1 cellular context compared by ENCODE assay signal in the genomic region with DNA sequence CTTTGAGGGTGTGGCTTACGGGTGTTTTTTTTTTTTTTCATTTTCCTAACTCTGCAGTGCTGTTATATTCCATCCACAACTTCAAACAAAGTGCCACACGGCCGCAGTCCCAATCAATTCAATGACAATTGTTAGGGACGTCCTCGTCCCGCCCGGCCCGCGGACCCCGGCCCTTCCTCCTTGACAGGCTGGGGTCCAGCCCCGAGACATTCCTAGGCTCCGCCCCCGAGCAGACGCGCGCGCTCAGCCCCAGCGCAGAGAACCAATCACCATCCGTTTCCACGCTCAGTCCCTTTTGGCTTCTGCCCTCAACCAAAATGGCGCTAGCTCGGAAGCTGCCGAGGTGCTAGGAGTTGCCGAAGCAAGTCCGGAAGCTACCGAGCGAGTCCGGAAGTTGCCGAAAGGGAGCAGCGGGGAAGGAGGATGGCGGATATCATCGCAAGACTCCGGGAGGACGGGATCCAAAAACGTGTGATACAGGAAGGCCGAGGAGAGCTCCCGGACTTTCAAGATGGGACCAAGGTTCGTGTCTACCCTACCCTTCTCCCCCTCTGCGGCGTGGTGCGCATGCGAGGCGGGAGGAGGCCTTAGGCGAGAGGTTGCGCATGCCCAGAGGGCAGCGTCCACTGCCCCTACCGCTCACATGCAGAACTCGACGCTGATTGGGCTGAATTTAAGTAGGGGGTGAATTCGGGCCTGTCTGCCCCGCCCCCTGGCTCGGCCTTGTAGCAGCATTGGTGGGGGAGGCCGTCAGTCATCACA.
TF ChIP-seq lines count a peak whose summit lies in the region.

A gene (plus strand): TSS at position 291 of the 762 bp plus-strand sequence. CDS start 133 bp downstream, at position 424.

TF ChIP-seq in GM23338, 12 proteins besides CTCF, POLR2A, EP300 and RAD21 (continued from another document):
- TF ChIP-seq, protein P1, sequence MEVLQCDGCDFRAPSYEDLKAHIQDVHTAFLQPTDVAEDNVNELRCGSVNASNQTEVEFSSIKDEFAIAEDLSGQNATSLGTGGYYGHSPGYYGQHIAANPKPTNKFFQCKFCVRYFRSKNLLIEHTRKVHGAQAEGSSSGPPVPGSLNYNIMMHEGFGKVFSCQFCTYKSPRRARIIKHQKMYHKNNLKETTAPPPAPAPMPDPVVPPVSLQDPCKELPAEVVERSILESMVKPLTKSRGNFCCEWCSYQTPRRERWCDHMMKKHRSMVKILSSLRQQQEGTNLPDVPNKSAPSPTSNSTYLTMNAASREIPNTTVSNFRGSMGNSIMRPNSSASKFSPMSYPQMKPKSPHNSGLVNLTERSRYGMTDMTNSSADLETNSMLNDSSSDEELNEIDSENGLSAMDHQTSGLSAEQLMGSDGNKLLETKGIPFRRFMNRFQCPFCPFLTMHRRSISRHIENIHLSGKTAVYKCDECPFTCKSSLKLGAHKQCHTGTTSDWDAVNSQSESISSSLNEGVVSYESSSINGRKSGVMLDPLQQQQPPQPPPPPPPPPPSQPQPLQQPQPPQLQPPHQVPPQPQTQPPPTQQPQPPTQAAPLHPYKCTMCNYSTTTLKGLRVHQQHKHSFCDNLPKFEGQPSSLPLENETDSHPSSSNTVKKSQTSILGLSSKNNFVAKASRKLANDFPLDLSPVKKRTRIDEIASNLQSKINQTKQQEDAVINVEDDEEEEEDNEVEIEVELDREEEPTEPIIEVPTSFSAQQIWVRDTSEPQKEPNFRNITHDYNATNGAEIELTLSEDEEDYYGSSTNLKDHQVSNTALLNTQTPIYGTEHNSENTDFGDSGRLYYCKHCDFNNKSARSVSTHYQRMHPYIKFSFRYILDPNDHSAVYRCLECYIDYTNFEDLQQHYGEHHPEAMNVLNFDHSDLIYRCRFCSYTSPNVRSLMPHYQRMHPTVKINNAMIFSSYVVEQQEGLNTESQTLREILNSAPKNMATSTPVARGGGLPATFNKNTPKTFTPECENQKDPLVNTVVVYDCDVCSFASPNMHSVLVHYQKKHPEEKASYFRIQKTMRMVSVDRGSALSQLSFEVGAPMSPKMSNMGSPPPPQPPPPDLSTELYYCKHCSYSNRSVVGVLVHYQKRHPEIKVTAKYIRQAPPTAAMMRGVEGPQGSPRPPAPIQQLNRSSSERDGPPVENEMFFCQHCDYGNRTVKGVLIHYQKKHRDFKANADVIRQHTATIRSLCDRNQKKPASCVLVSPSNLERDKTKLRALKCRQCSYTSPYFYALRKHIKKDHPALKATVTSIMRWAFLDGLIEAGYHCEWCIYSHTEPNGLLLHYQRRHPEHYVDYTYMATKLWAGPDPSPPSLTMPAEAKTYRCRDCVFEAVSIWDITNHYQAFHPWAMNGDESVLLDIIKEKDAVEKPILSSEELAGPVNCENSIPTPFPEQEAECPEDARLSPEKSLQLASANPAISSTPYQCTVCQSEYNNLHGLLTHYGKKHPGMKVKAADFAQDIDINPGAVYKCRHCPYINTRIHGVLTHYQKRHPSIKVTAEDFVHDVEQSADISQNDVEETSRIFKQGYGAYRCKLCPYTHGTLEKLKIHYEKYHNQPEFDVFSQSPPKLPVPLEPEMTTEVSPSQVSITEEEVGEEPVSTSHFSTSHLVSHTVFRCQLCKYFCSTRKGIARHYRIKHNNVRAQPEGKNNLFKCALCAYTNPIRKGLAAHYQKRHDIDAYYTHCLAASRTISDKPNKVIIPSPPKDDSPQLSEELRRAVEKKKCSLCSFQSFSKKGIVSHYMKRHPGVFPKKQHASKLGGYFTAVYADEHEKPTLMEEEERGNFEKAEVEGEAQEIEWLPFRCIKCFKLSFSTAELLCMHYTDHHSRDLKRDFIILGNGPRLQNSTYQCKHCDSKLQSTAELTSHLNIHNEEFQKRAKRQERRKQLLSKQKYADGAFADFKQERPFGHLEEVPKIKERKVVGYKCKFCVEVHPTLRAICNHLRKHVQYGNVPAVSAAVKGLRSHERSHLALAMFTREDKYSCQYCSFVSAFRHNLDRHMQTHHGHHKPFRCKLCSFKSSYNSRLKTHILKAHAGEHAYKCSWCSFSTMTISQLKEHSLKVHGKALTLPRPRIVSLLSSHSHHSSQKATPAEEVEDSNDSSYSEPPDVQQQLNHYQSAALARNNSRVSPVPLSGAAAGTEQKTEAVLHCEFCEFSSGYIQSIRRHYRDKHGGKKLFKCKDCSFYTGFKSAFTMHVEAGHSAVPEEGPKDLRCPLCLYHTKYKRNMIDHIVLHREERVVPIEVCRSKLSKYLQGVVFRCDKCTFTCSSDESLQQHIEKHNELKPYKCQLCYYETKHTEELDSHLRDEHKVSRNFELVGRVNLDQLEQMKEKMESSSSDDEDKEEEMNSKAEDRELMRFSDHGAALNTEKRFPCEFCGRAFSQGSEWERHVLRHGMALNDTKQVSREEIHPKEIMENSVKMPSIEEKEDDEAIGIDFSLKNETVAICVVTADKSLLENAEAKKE (CRISPR knock-in tag; IDR thresholded peaks at IDR 0.05): no peak
- TF ChIP-seq, protein P2, sequence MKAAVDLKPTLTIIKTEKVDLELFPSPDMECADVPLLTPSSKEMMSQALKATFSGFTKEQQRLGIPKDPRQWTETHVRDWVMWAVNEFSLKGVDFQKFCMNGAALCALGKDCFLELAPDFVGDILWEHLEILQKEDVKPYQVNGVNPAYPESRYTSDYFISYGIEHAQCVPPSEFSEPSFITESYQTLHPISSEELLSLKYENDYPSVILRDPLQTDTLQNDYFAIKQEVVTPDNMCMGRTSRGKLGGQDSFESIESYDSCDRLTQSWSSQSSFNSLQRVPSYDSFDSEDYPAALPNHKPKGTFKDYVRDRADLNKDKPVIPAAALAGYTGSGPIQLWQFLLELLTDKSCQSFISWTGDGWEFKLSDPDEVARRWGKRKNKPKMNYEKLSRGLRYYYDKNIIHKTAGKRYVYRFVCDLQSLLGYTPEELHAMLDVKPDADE (IDR thresholded peaks at IDR 0.05): 0 out of 2 replicates have a peak, but pooled peaks have one; percentile 25
